8 cellular contexts compared by ENCODE assay signal in the genomic region with DNA sequence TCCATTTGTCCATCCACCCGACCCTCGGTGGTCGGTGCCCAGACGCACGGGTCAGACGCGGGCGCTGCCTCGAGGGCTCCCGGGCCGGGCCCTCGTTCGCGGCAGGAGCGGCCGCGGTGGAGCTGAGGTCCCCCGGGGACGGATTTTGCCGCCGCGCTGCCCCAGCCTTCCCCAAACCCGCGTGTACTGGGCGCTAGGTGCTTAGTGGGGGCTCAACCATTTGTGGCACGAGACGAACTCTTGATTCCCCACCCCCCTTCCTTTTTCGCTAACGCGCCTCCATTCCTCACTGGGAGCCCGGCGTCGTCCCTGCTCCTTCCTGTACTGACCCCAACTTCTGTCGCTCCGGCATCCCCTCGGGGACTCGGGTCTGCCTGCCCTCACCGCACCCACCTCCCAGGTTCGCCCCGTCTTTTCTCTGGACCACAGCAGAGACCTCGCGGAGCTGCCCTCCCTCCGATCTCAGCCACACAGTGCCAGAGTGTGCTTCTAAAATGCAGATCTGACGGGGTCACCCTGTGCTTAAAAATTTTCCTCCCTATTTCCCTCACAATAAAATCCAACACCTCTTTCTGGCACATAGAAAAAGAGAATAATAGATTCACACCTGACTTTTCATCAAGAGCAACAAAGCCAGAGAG. TPM values are rescaled to one million over a fixed set of nuclear protein-coding genes. Genes with fewer than 3 reads are reported as not detected.
DNase-seq lines count a peak whose midpoint lies in the region; ATAC-seq and TF ChIP-seq lines count a peak whose summit lies in the region.

No MANE protein-coding gene starts in this region.

- intact Hi-C loops in ascending aorta (cut with DNase I), result loop anchor here (2.0 to 10.0 kb wide), 4 partner anchors 99 to 1661 kb away; a partner anchor contains a TSS

- no peak for DNase-seq in AG10803 (ENCODE audit: low read depth)
- no peak for DNase-seq in HFFc6
- DNase-seq in ascending aorta (ENCODE audit: low spot score in 2 of 2), result no peak
- peak; percentile 68 for DNase-seq in type B pancreatic cell (ENCODE audit: extremely low spot score, unreplicated experiment)
- DNase-seq in foreskin keratinocyte, result no peak
- no peak for DNase-seq in GM03348 (ENCODE audit: low spot score)
- no peak for DNase-seq in NCI-H1436 (lab: John Stamatoyannopoulos, UW)

- TF ChIP-seq RAD21 in liver (IDR thresholded peaks at IDR 0.05), result no peak

- H3K36me3 ChIP-seq in ascending aorta, result peaks cover 4 to 7% of the 10 kb centered on the region in 2 donors
- H3K36me3 ChIP-seq in liver (ENCODE audit: control insufficient read depth in 4 of 4, insufficient read depth in 3 of 4, low read depth in 1 of 4, low read length in 3 of 4), result peaks cover 0 to 4% (median under 1%) of the 10 kb centered on the region in 4 donors

- peaks cover 7% of the 10 kb centered on the region; the same call in 1 of the 2 replicates for H3K4me1 Mint-ChIP-seq in HFFc6 (ENCODE audit: low read depth)
- H3K4me1 Mint-ChIP-seq in type B pancreatic cell (ENCODE audit: unreplicated experiment), result peaks cover 10% of the 10 kb centered on the region

- H3K36me3 Mint-ChIP-seq in HFFc6 (ENCODE audit: low read depth), result no peaks in the 10 kb centered on the region
- H3K36me3 Mint-ChIP-seq in type B pancreatic cell, result no peaks in the 10 kb centered on the region

- H3K4me3 Mint-ChIP-seq in HFFc6 (peak overlapping the region; percentile 76), type B pancreatic cell (peak overlapping the region; percentile 86)

- H3K4me3 ChIP-seq in AG10803 (ENCODE audit: low read length), result peak overlapping the region; percentile 68
- peak overlapping the region; percentile 88 to 92 for H3K4me3 ChIP-seq in ascending aorta
- peak overlapping the region; percentile 53 to 92 (median 61) for H3K4me3 ChIP-seq in liver (ENCODE audit: low read depth in 1 of 3, low read length in 3 of 3)

- WGBS in liver, result 6% methylated on average over 44 of the region's 44 CpGs

- H3K4me1 ChIP-seq in ascending aorta, result peaks cover 6 to 21% of the 10 kb centered on the region in 2 donors
- peaks cover 12 to 32% (median 23%) of the 10 kb centered on the region in 4 donors for H3K4me1 ChIP-seq in liver (ENCODE audit: control insufficient read depth in 4 of 4, insufficient read depth in 4 of 4, low read length in 3 of 4)
- peaks cover 5% of the 10 kb centered on the region for H3K4me1 ChIP-seq in foreskin keratinocyte

- H3K27me3 Mint-ChIP-seq in HFFc6 (ENCODE audit: insufficient read depth) (peaks cover 21% of the 10 kb centered on the region), type B pancreatic cell (peaks cover 48% of the 10 kb centered on the region)

- H3K9me3 ChIP-seq in ascending aorta (no peaks in the 10 kb centered on the region), liver (ENCODE audit: control insufficient read depth in 4 of 4, low read length in 3 of 4) (no peaks in the 10 kb centered on the region)

- H3K9ac ChIP-seq in liver (ENCODE audit: low read depth in 1 of 2, low read length in 2 of 2), result peak overlapping the region; percentile 48 to 72

- peak overlapping the region; percentile 93 to 96 for H3K27ac ChIP-seq in ascending aorta
- H3K27ac ChIP-seq in liver (ENCODE audit: low read depth in 1 of 2, low read length in 2 of 2), result peak overlapping the region; percentile 73 to 86
- H3K27ac ChIP-seq in foreskin keratinocyte, result no peak overlapping the region

- no peaks in the 10 kb centered on the region for H3K27me3 ChIP-seq in ascending aorta
- H3K27me3 ChIP-seq in liver (ENCODE audit: control insufficient read depth in 4 of 4, insufficient read depth in 4 of 4, low read length in 3 of 4), result no peaks in the 10 kb centered on the region
- H3K27me3 ChIP-seq in foreskin keratinocyte, result peaks cover 36% of the 10 kb centered on the region

- no peak for ATAC-seq in foreskin keratinocyte

- H3K9me3 Mint-ChIP-seq in HFFc6, result no peaks in the 10 kb centered on the region; the same call in 1 of the 2 replicates
- no peaks in the 10 kb centered on the region for H3K9me3 Mint-ChIP-seq in type B pancreatic cell

- H3K27ac Mint-ChIP-seq in HFFc6, result peak overlapping the region; percentile 20; the same call in 1 of the 2 replicates
- H3K27ac Mint-ChIP-seq in type B pancreatic cell, result peak overlapping the region; percentile 76

- TF ChIP-seq CTCF in AG10803 (conservative IDR thresholded peaks at IDR 0.05; ENCODE audit: low read length), result no peak
- no peak for TF ChIP-seq CTCF in HFFc6 (IDR thresholded peaks at IDR 0.05)
- no peak for TF ChIP-seq CTCF in ascending aorta (IDR thresholded peaks at IDR 0.05)
- TF ChIP-seq CTCF in liver (IDR thresholded peaks at IDR 0.05; ENCODE audit: low read depth, low read length, missing input control), result no peak
- TF ChIP-seq CTCF in type B pancreatic cell (conservative IDR thresholded peaks at IDR 0.05), result no peak
- TF ChIP-seq CTCF in foreskin keratinocyte (conservative IDR thresholded peaks at IDR 0.05), result no peak

TF ChIP-seq in liver, 16 proteins besides CTCF, POLR2A, EP300 and RAD21:
- TF ChIP-seq, protein P1, sequence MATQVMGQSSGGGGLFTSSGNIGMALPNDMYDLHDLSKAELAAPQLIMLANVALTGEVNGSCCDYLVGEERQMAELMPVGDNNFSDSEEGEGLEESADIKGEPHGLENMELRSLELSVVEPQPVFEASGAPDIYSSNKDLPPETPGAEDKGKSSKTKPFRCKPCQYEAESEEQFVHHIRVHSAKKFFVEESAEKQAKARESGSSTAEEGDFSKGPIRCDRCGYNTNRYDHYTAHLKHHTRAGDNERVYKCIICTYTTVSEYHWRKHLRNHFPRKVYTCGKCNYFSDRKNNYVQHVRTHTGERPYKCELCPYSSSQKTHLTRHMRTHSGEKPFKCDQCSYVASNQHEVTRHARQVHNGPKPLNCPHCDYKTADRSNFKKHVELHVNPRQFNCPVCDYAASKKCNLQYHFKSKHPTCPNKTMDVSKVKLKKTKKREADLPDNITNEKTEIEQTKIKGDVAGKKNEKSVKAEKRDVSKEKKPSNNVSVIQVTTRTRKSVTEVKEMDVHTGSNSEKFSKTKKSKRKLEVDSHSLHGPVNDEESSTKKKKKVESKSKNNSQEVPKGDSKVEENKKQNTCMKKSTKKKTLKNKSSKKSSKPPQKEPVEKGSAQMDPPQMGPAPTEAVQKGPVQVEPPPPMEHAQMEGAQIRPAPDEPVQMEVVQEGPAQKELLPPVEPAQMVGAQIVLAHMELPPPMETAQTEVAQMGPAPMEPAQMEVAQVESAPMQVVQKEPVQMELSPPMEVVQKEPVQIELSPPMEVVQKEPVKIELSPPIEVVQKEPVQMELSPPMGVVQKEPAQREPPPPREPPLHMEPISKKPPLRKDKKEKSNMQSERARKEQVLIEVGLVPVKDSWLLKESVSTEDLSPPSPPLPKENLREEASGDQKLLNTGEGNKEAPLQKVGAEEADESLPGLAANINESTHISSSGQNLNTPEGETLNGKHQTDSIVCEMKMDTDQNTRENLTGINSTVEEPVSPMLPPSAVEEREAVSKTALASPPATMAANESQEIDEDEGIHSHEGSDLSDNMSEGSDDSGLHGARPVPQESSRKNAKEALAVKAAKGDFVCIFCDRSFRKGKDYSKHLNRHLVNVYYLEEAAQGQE (IDR thresholded peaks at IDR 0.05), result peak; percentile 9
- no peak for TF ChIP-seq FOXA1 (IDR thresholded peaks at IDR 0.05)

RNA-seq across cellular contexts. Expression of a gene that starts 0.9 kb away (rescaled TPM):
- 1 to 10 TPM; 6.2 to 7.2 (median 6.8) TPM for total RNA-seq in HFFc6 (2021; fragmentation: NEBNext Ultra II Directional; extraction: Animal tissue kit (Norgen Biotek cat#: 25700))
- total RNA-seq in ascending aorta, result 261 TPM
- total RNA-seq in liver, result 10 to 100 TPM; 15.9 to 21.8 TPM
- polyA plus RNA-seq in liver, result 10 to 100 TPM in 1 of 2 donors, 1 to 10 TPM in 1; 2.2 to 14.0 TPM
- total RNA-seq in type B pancreatic cell (ENCODE audit: low replicate concordance), result 4.8 and 5.0 TPM in 2 replicates
- 1.1 and 1.2 TPM in 2 replicates for total RNA-seq in foreskin keratinocyte
- polyA plus RNA-seq in foreskin keratinocyte, result 0.86 and 1.2 TPM in 2 replicates

RNA-seq across cellular contexts. Expression of a gene that starts 56.3 kb away (rescaled TPM):
- total RNA-seq in HFFc6 (2021; fragmentation: NEBNext Ultra II Directional; extraction: Animal tissue kit (Norgen Biotek cat#: 25700)), result under 1 TPM in 2 of 6 experiments, not detected in 4; 0.33 to 0.37 TPM
- total RNA-seq in ascending aorta, result not detected
- total RNA-seq in liver, result not detected
- polyA plus RNA-seq in liver, result under 1 TPM in 1 of 2 donors, not detected in 1; 0.25 TPM
- total RNA-seq in type B pancreatic cell (ENCODE audit: low replicate concordance), result 0.63 and 1.1 TPM in 2 replicates
- total RNA-seq in foreskin keratinocyte, result 0.24 and 0.39 TPM in 2 replicates
- polyA plus RNA-seq in foreskin keratinocyte, result 0.16 and 0.51 TPM in 2 replicates

Comparison
In these comparisons a context has a peak if more than half of its experiments do, and no peak if none do; other contexts are left out.
1. RNA of a gene that starts 0.9 kb away (total RNA-seq): 261 TPM in ascending aorta (single experiment); 15.9 to 21.8 TPM in liver, 6.2 to 7.2 TPM in HFFc6, 4.8 to 5.0 TPM in type B pancreatic cell and 1.1 to 1.2 TPM in foreskin keratinocyte; every median in the first group is over 10 times any median in the second.
2. Peak in every context shown above with its lines, with median percentiles within 50 percentile points of each other: H3K4me3 ChIP-seq.